28 cellular contexts compared by ENCODE assay signal in genomic region chr1:237296861-237297260, GRCh38.
"Had no signal": no experiment of that assay in that cellular context is flagged by ENCODE, and none has a peak within 500 bp of the region (broad histone marks: within the 10 kb centered on the region; RNA-seq: fewer than 3 reads in every experiment).

No MANE protein-coding gene starts in this region.

- H3K4me1 ChIP-seq: colonic mucosa, esophagus squamous epithelium, foreskin keratinocyte, gastrocnemius medialis, gastroesophageal sphincter had no signal

- FAIRE-seq: colon, endometrium, endothelial cell of umbilical vein, frontal cortex had no signal

- DNase-seq: colonic mucosa; cortex of kidney; dermis blood vessel endothelial cell; dorsolateral prefrontal cortex; effector CD4-positive, alpha-beta T cell; effector CD8-positive, alpha-beta T cell; effector memory CD4-positive, alpha-beta T cell; effector memory CD8-positive, alpha-beta T cell; endodermal cell; erythroblast; esophagus squamous epithelium; foreskin fibroblast; foreskin keratinocyte; foreskin melanocyte; gastrocnemius medialis; glutamatergic neuron; head of caudate nucleus; heart left ventricle; heart right ventricle had no signal

- H3K9me3 ChIP-seq: colonic mucosa, esophagus muscularis mucosa, esophagus squamous epithelium, gastrocnemius medialis, gastroesophageal sphincter, heart left ventricle, heart right ventricle had no signal

- H3K4me3 ChIP-seq: colonic mucosa, coronary artery, dorsolateral prefrontal cortex, esophagus muscularis mucosa, esophagus squamous epithelium, gastrocnemius medialis, gastroesophageal sphincter, heart left ventricle, heart right ventricle had no signal

- ATAC-seq: effector memory CD8-positive, alpha-beta T cell; esophagus mucosa; foreskin keratinocyte; gastrocnemius medialis; gastroesophageal sphincter; heart left ventricle had no signal

- H3K27ac ChIP-seq: colonic mucosa, coronary artery, dorsolateral prefrontal cortex, epithelial cell of prostate, esophagus muscularis mucosa, esophagus squamous epithelium, foreskin keratinocyte, gastrocnemius medialis, gastroesophageal sphincter, heart left ventricle, heart right ventricle had no signal

- H3K27me3 ChIP-seq: colonic mucosa, dorsolateral prefrontal cortex, esophagus muscularis mucosa, esophagus squamous epithelium, foreskin keratinocyte, gastrocnemius medialis, gastroesophageal sphincter, heart left ventricle, heart right ventricle had no signal

- H3K36me3 ChIP-seq: colonic mucosa, esophagus muscularis mucosa, esophagus squamous epithelium, gastrocnemius medialis, gastroesophageal sphincter, heart right ventricle had no signal
